ENCODE assay signal across 9 cellular contexts in genomic region chr13:97189943-97190342, GRCh38.
"Had no signal": no experiment of that assay in that cellular context is flagged by ENCODE, and none has a peak within 500 bp of the region (broad histone marks: within the 10 kb centered on the region; RNA-seq: fewer than 3 reads in every experiment).

No MANE protein-coding gene starts in this region.

- H3K4me3 ChIP-seq: pancreas, skin epidermis, testis had no signal

- H3K36me3 ChIP-seq: pancreas had no signal

- DNase-seq: activated effector memory CD4-positive, alpha-beta T cell treated with Interleukin-2 at 50 U/mL for 16 hours; amniotic stem cell; left colon; naive B cell; pancreas; stimulated activated CD4-positive, alpha-beta T cell treated with anti-CD3 and anti-CD28 coated beads, Interleukin-4, amount 100 ng/mL, for 4 hours; stimulated activated naive CD8-positive, alpha-beta T cell treated with anti-CD3 and anti-CD28 coated beads, Interleukin-15, amount 100 ng/mL, for 72 hours; testis had no signal

- H3K9me3 ChIP-seq: pancreas, testis had no signal

- H3K27ac ChIP-seq: pancreas, skin epidermis, testis had no signal

- ATAC-seq: left colon; stimulated activated naive CD8-positive, alpha-beta T cell treated with anti-CD3 and anti-CD28 coated beads, Interleukin-15, amount 100 ng/mL, for 72 hours had no signal

- H3K4me1 ChIP-seq: pancreas, testis had no signal

- H3K27me3 ChIP-seq: pancreas, testis had no signal
